In the genomic region with DNA sequence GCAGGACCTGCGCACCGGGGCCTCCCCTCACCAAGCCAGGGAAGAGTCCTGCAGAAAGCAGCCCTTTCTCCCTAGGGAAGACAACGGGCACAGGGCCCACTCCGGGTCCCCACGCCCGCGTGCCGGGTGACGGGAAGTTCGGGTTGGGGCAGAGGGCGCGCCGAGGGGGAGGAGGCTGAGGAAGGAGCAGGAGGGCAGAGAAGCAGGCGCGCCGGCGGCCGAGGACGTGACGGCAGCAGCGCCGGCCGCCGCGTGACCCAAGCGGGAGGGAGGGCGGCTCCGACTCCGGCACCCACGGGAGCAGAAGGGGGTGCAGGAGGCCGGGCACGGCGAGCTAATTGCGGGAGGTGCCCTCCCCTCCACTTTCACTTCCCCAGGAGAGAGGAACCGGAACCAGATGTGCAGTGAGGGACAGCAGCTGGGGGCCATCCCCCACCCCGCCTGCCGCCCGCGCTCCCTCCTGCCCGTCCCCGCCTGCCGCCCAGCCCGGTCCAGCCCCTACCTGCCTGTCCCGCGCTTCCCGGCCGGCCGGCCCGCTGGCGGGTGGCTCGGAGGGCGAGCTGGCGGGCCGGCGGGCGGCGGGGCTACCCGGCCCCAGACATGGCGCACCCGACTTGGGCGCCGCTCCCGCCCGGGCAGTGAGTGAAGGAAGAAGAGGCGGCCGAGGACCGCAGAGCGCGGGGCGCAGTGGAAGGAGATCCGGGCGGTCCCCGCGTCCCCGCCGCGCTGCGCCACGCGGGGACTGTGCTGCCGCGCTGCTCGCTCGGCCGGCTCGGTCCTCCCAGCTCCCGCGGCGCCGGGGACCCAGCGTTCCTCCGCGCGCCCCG, we compare ENCODE assay signal across 8 cellular contexts. TPM values are rescaled to one million over a fixed set of nuclear protein-coding genes. Genes with fewer than 3 reads are reported as not detected.
DNase-seq lines count a peak whose midpoint lies in the region; ATAC-seq and TF ChIP-seq lines count a peak whose summit lies in the region.

No MANE protein-coding gene starts in this region.

- intact Hi-C loops in dendritic cell treated with granulocyte-macrophage colony-stimulating factor and Interleukin-4, amounts not matched to agents 40 ng/mL and 50 ng/mL, for 4 days (cut with micrococcal nuclease): loop anchor here (1.0 to 10.0 kb wide), 5 partner anchors 12 to 151 kb away; partner anchors contain the start of genes CRTC2, RAB13 and SLC39A1
- intact Hi-C loops in lower leg skin (cut with DNase I; ENCODE audit: low total_unique reads): loop anchor here (2.0 kb wide), 1 partner anchor 41 kb away; the partner anchor contains the start of gene RAB13

- no peaks in the 10 kb centered on the region for H3K9me3 Mint-ChIP-seq in dendritic cell treated with granulocyte-macrophage colony-stimulating factor and Interleukin-4, amounts not matched to agents 40 ng/mL and 50 ng/mL, for 4 days

- peak; percentile 47 to 79 (median 63) for DNase-seq in NCI-H1417 (lab: John Stamatoyannopoulos, UW)
- no peak for DNase-seq in NCI-H1417 treated with DMSO at 0.1 percent for 48 hours (lab: John Stamatoyannopoulos, UW)
- peak; percentile 31 for DNase-seq in NCI-H1694 (lab: John Stamatoyannopoulos, UW)
- DNase-seq in activated CD4-positive, alpha-beta T cell treated with anti-CD3 and anti-CD28 coated beads for 4 hours: peak; percentile 50 to 64
- DNase-seq in lower leg skin (ENCODE audit: low spot score in 2 of 2): peak; percentile 85 to 97
- DNase-seq in stimulated activated CD4-positive, alpha-beta T cell treated with anti-CD3 and anti-CD28 coated beads, TNF-alpha, amount 100 ng/mL, for 24 hours (ENCODE audit: low read depth in 3 of 3): peak in 2 of 3 experiments; percentile 41 to 72

- TF ChIP-seq CTCF in lower leg skin (IDR thresholded peaks at IDR 0.05): no peak

- 0 to 1% methylated on average over 26 to 52 of the region's 95 CpGs for WGBS in lower leg skin, 2 donors

- TF ChIP-seq POLR2A in lower leg skin (IDR thresholded peaks at IDR 0.05): peak in 1 of 2 donors; percentile 2

- peaks cover 92% of the 10 kb centered on the region for H3K36me3 Mint-ChIP-seq in dendritic cell treated with granulocyte-macrophage colony-stimulating factor and Interleukin-4, amounts not matched to agents 40 ng/mL and 50 ng/mL, for 4 days (ENCODE audit: low read depth)

- H3K4me1 Mint-ChIP-seq in dendritic cell treated with granulocyte-macrophage colony-stimulating factor and Interleukin-4, amounts not matched to agents 40 ng/mL and 50 ng/mL, for 4 days (ENCODE audit: low read depth): peaks cover 83% of the 10 kb centered on the region

- H3K27ac Mint-ChIP-seq in dendritic cell treated with granulocyte-macrophage colony-stimulating factor and Interleukin-4, amounts not matched to agents 40 ng/mL and 50 ng/mL, for 4 days: peak overlapping the region; percentile 99

- no peaks in the 10 kb centered on the region for H3K27me3 Mint-ChIP-seq in dendritic cell treated with granulocyte-macrophage colony-stimulating factor and Interleukin-4, amounts not matched to agents 40 ng/mL and 50 ng/mL, for 4 days

- peak overlapping the region; percentile 91 for H3K4me3 ChIP-seq in lower leg skin (ENCODE audit: low read depth, poor library complexity, severe bottlenecking)

- peak overlapping the region; percentile 90 for H3K4me3 Mint-ChIP-seq in dendritic cell treated with granulocyte-macrophage colony-stimulating factor and Interleukin-4, amounts not matched to agents 40 ng/mL and 50 ng/mL, for 4 days

- ATAC-seq in HG02759 (IDR thresholded peaks at IDR 0.05; ENCODE audit: unreplicated experiment): peak; percentile 80

RNA-seq across cellular contexts. Expression of gene DENND4B, which starts 0.5 kb away (rescaled TPM):
- 10 to 100 TPM; 18.4 to 31.1 (median 20.5) TPM for total RNA-seq in lower leg skin

RNA-seq across cellular contexts. Expression of gene CRTC2, which starts 12.4 kb away (rescaled TPM):
- 10 to 100 TPM; 14.3 to 28.1 (median 21.1) TPM for total RNA-seq in lower leg skin

RNA-seq across cellular contexts. Expression of gene SLC39A1, which starts 17.3 kb away (rescaled TPM):
- total RNA-seq in lower leg skin: 100 to 1,000 TPM in 2 of 4 donors, 10 to 100 TPM in 2; 88.6 to 105 (median 98.8) TPM

RNA-seq across cellular contexts. Expression of gene CREB3L4, which starts 21.7 kb away (rescaled TPM):
- total RNA-seq in lower leg skin: 10 to 100 TPM; 18.7 to 25.5 (median 22.9) TPM

RNA-seq across cellular contexts. Expression of gene GATAD2B, which starts 23.2 kb away (rescaled TPM):
- 10 to 100 TPM; 24.1 to 49.3 (median 29.3) TPM for total RNA-seq in lower leg skin
